Comparison of ENCODE assay signal across 2 cellular contexts in genomic region chr6:136148523-136148922, GRCh38.
TF ChIP-seq lines count a peak whose summit lies in the region.

No MANE protein-coding gene starts in this region.

TF ChIP-seq in IMR-90, 13 proteins besides CTCF, POLR2A, EP300 and RAD21:
- TF ChIP-seq MXI1 (IDR thresholded peaks at IDR 0.05; ENCODE audit: borderline replicate concordance, low read depth, low read length) (no peak), CEBPB (IDR thresholded peaks at IDR 0.05; ENCODE audit: low read depth, low read length) (no peak), BHLHE40 (IDR thresholded peaks at IDR 0.05; ENCODE audit: low read depth, low read length) (no peak), MAZ (IDR thresholded peaks at IDR 0.05; ENCODE audit: borderline replicate concordance, low read depth, low read length) (no peak), MAFK (IDR thresholded peaks at IDR 0.05; ENCODE audit: low read depth, low read length) (no peak), RCOR1 (IDR thresholded peaks at IDR 0.05; ENCODE audit: insufficient replicate concordance, low read length) (no peak), RFX5 (IDR thresholded peaks at IDR 0.05; ENCODE audit: low read depth, low read length) (no peak), FOS (IDR thresholded peaks at IDR 0.05; ENCODE audit: low read depth, low read length) (no peak), NFE2L2 (IDR thresholded peaks at IDR 0.05; ENCODE audit: low read depth, low read length) (no peak), ELK1 (IDR thresholded peaks at IDR 0.05; ENCODE audit: borderline replicate concordance, low read depth, low read length) (no peak), USF2 (IDR thresholded peaks at IDR 0.05; ENCODE audit: low read depth, low read length) (no peak), SMC3 (IDR thresholded peaks at IDR 0.05; ENCODE audit: low read depth, low read length) (no peak), CHD1 (IDR thresholded peaks at IDR 0.05; ENCODE audit: low read depth, low read length) (no peak)

TF ChIP-seq in WTC11, 78 proteins besides CTCF, POLR2A, EP300 and RAD21 (continued from another document):
- TF ChIP-seq CBFB (CRISPR knock-in tag; IDR thresholded peaks at IDR 0.05; ENCODE audit: low read depth) (no peak), ZNF219 (CRISPR knock-in tag; IDR thresholded peaks at IDR 0.05; ENCODE audit: borderline replicate concordance) (no peak), IRF2 (CRISPR knock-in tag; IDR thresholded peaks at IDR 0.05; ENCODE audit: borderline replicate concordance, low read depth) (no peak), GABPB1 (CRISPR knock-in tag; IDR thresholded peaks at IDR 0.05) (no peak), ZBTB21 (CRISPR knock-in tag; IDR thresholded peaks at IDR 0.05; ENCODE audit: borderline replicate concordance) (no peak)
TF ChIP-seq in WTC11: peak in this region for 0.
